In genomic region chr11:47004595-47005033, GRCh38 we compare ENCODE assay signal across 8 cellular contexts.
DNase-seq lines count a peak whose midpoint lies in the region; ATAC-seq and TF ChIP-seq lines count a peak whose summit lies in the region.

No MANE protein-coding gene starts in this region.

- no peak overlapping the region for H3K4me3 ChIP-seq in gastrocnemius medialis

- CTCF ChIA-PET in GM10248 (lab: Yijun Ruan, JAX): interaction anchor here (1.3 to 2.0 kb wide), 4 partner anchors 16 to 90 kb away, joined by 3 to 8 read pairs (median 4); no protein-coding TSS in a partner anchor

- peak; percentile 98 to 99 for ATAC-seq in left cardiac atrium
- ATAC-seq in gastrocnemius medialis: peak; percentile 100
- no peak for ATAC-seq in GM18873 (IDR thresholded peaks at IDR 0.05; ENCODE audit: low FRiP score, unreplicated experiment)

- peak overlapping the region; percentile 23 to 46 (median 39) for H3K27ac ChIP-seq in gastrocnemius medialis

- POLR2A ChIA-PET in GM10248 (lab: Yijun Ruan, JAX): no interaction called here

- intact Hi-C loops in left cardiac atrium (cut with DNase I): loop anchor here in 1 of 2 donors (5.0 kb wide), 1 partner anchor 87 kb away; the partner anchor contains the start of gene LRP4
- intact Hi-C loops in gastrocnemius medialis (cut with DNase I; ENCODE audit: low total_unique reads): loop anchor here (5.0 kb wide), 1 partner anchor 148 kb away; no protein-coding TSS in a partner anchor

- DNase-seq in EL (peak; percentile 92), MV-4-11 (lab: John Stamatoyannopoulos, UW) (peak; percentile 64), amygdala (lab: John Stamatoyannopoulos, UW) (peak in 44 of 56 donors; percentile 2 to 78 (median 34)), left cardiac atrium (peak; percentile 83), gastrocnemius medialis (peak; percentile 68 to 78), GM10248 (ENCODE audit: extremely low spot score) (no peak)
- no peak for DNase-seq in activated CD4-positive, alpha-beta T cell treated with anti-CD3 and anti-CD28 coated beads for 48 hours

- no peaks in the 10 kb centered on the region for H3K9me3 ChIP-seq in gastrocnemius medialis

- no peaks in the 10 kb centered on the region for H3K27me3 ChIP-seq in gastrocnemius medialis

- in situ Hi-C loops in gastrocnemius medialis (cut with MboI; ENCODE audit: low sequenced_read_pairs in 4 of 4): no loop called here

- H3K36me3 ChIP-seq in gastrocnemius medialis: no peaks in the 10 kb centered on the region

- H3K4me1 ChIP-seq in gastrocnemius medialis: peaks cover 16 to 37% of the 10 kb centered on the region in 2 donors

- TF ChIP-seq CTCF in gastrocnemius medialis (IDR thresholded peaks at IDR 0.05 in 4 of 5, conservative IDR thresholded peaks at IDR 0.05 in 1 of 5) (no peak), GM10248 (IDR thresholded peaks at IDR 0.05; ENCODE audit: control extremely low read depth, extremely low read depth, low read depth, missing control alignments) (no peak)

- TF ChIP-seq POLR2A in gastrocnemius medialis (IDR thresholded peaks at IDR 0.05): no peak

Comparison
In these comparisons a context has a peak if more than half of its experiments do, and no peak if none do; other contexts are left out.
1. DNase-seq: peak in EL (single experiment), MV-4-11 (single experiment), amygdala (44 of 56), left cardiac atrium (single experiment) and gastrocnemius medialis (2 of 2); none in activated CD4-positive, alpha-beta T cell treated with anti-CD3 and anti-CD28 coated beads for 48 hours (single experiment) and GM10248 (single experiment).